In genomic region chr17:42312285-42313130, GRCh38 we compare ENCODE assay signal across 8 cellular contexts. TPM values are rescaled to one million over a fixed set of nuclear protein-coding genes. Genes with fewer than 3 reads are reported as not detected.
DNase-seq lines count a peak whose midpoint lies in the region; TF ChIP-seq lines count a peak whose summit lies in the region.

No MANE protein-coding gene starts in this region.

- H3K27ac ChIP-seq in WERI-Rb-1: peak overlapping the region; percentile 72
- H3K27ac ChIP-seq in spleen: peak overlapping the region; percentile 6 to 83 (median 67)

- 9 to 23% (median 17%) methylated on average over 27 to 54 of the region's 54 CpGs for WGBS in spleen, 5 donors

- H3K27me3 Mint-ChIP-seq in immature natural killer cell (ENCODE audit: low read depth in 3 of 3): peaks cover 0 to 12% (median 3%) of the 10 kb centered on the region in 3 donors

- peak overlapping the region; percentile 25 to 61 (median 57) for H3K4me3 Mint-ChIP-seq in immature natural killer cell

- no peaks in the 10 kb centered on the region for H3K9me3 Mint-ChIP-seq in immature natural killer cell

- H3K36me3 ChIP-seq in WERI-Rb-1 (no peaks in the 10 kb centered on the region), spleen (peaks cover 0 to 99% (median 63%) of the 10 kb centered on the region in 6 donors)

- intact Hi-C loops in spleen (cut with DNase I; ENCODE audit: low total_unique reads): no loop called here

- H3K4me1 ChIP-seq in spleen: peaks cover 52 to 75% (median 57%) of the 10 kb centered on the region in 6 donors

- H3K4me1 Mint-ChIP-seq in immature natural killer cell: peaks cover 17 to 26% of the 10 kb centered on the region in 2 donors

- TF ChIP-seq POLR2A in spleen (IDR thresholded peaks at IDR 0.05): no peak

- H3K36me3 Mint-ChIP-seq in immature natural killer cell: peaks cover 0 to 32% (median 18%) of the 10 kb centered on the region in 3 donors

- TF ChIP-seq CTCF in WERI-Rb-1 (IDR thresholded peaks at IDR 0.05; ENCODE audit: low read depth, low read length) (peak; percentile 93), spleen (IDR thresholded peaks at IDR 0.05 in 8 of 11, conservative IDR thresholded peaks at IDR 0.05 in 3 of 11) (peak; percentile 31 to 81 (median 69))

- peak overlapping the region in 2 of 6 donors; percentile 57 to 69 for H3K27ac Mint-ChIP-seq in immature natural killer cell

- H3K4me3 ChIP-seq in WERI-Rb-1 (ENCODE audit: low read depth, low read length): peak overlapping the region; percentile 39
- H3K4me3 ChIP-seq in spleen: peak overlapping the region in 5 of 8 donors; percentile 13 to 62 (median 35)

- peak; percentile 10 for DNase-seq in NCI-H2029 (lab: John Stamatoyannopoulos, UW)
- DNase-seq in NCI-H2029 treated with DMSO at 0.1 percent for 48 hours (lab: John Stamatoyannopoulos, UW): no peak
- DNase-seq in NCI-H128 (lab: John Stamatoyannopoulos, UW; ENCODE audit: unreplicated experiment): peak; percentile 13
- peak; percentile 96 for DNase-seq in WERI-Rb-1
- peak; percentile 50 for DNase-seq in brain pericyte (ENCODE audit: low read depth, low spot score)
- DNase-seq in immature natural killer cell: peak; percentile 55 to 63 (median 57)
- peak; percentile 95 for DNase-seq in spleen
- no peak for DNase-seq in NCI-H774 (lab: John Stamatoyannopoulos, UW)

- H3K9me3 ChIP-seq in WERI-Rb-1 (ENCODE audit: severe bottlenecking): no peaks in the 10 kb centered on the region
- H3K9me3 ChIP-seq in spleen: no peaks in the 10 kb centered on the region

- H3K27me3 ChIP-seq in WERI-Rb-1 (ENCODE audit: insufficient read depth, low read depth, severe bottlenecking) (no peaks in the 10 kb centered on the region), spleen (replicated peaks in 1 of 7) (no peaks in the 10 kb centered on the region)

RNA-seq across cellular contexts. Expression of gene STAT5A, which starts 24.2 kb away (rescaled TPM):
- polyA plus RNA-seq in immature natural killer cell: 10 to 100 TPM; 33.2 to 62.9 (median 38.2) TPM
- total RNA-seq in spleen: 100 to 1,000 TPM in 1 of 7 donors, 10 to 100 TPM in 6; 63.7 to 131 (median 76.5) TPM
- polyA plus RNA-seq in spleen: 10 to 100 TPM; 22.7 to 42.3 (median 28.4) TPM

RNA-seq across cellular contexts. Expression of gene STAT5B, which starts 36.3 kb away (rescaled TPM):
- polyA plus RNA-seq in immature natural killer cell: 10 to 100 TPM; 33.9 to 58.3 (median 37.8) TPM
- 100 to 1,000 TPM in 5 of 7 donors, 10 to 100 TPM in 2; 90.2 to 171 (median 103) TPM for total RNA-seq in spleen
- polyA plus RNA-seq in spleen: 10 to 100 TPM; 26.4 to 34.7 (median 26.4) TPM

Comparison
In these comparisons a context has a peak if more than half of its experiments do, and no peak if none do; other contexts are left out.
1. DNase-seq: peak in NCI-H2029 (single experiment), NCI-H128 (single experiment), WERI-Rb-1 (single experiment), brain pericyte (single experiment), immature natural killer cell (3 of 3) and spleen (single experiment); none in NCI-H2029 treated with DMSO at 0.1 percent for 48 hours (single experiment) and NCI-H774 (single experiment).